Comparison of ENCODE assay signal across 19 cellular contexts in genomic region chr12:15350643-15351042, GRCh38. TPM values are rescaled to one million over a fixed set of nuclear protein-coding genes. Genes with fewer than 3 reads are reported as not detected.
"Had no signal": no experiment of that assay in that cellular context is flagged by ENCODE, and none has a peak within 500 bp of the region (broad histone marks: within the 10 kb centered on the region; RNA-seq: fewer than 3 reads in every experiment).

No MANE protein-coding gene starts in this region.

- H3K4me3 Mint-ChIP-seq: activated B cell treated with CpG ODN at 0.5 μM for 24 hours; activated CD4-positive, alpha-beta T cell treated with anti-CD3 and anti-CD28 coated beads for 36 hours; activated naive CD8-positive, alpha-beta T cell treated with anti-CD3 and anti-CD28 coated beads for 36 hours; activated T-cell treated with anti-CD3 and anti-CD28 coated beads, Interleukin-2, amount 50 U/mL, for 4 hours; T-helper 1 cell treated with Interleukin-12 subunit alpha and Interleukin-12 subunit beta and Interleukin-4 antibody, amounts not matched to agents 30 μg/mL and 1 μg/mL, for 36 hours had no signal

- H3K4me1 Mint-ChIP-seq: activated B cell treated with CpG ODN at 0.5 μM for 24 hours; activated CD4-positive, alpha-beta T cell treated with anti-CD3 and anti-CD28 coated beads for 36 hours; activated naive CD8-positive, alpha-beta T cell treated with anti-CD3 and anti-CD28 coated beads for 36 hours had no signal

- H3K4me1 ChIP-seq: breast epithelium, gastroesophageal sphincter, thyroid gland had no signal

- H3K36me3 Mint-ChIP-seq: activated naive CD8-positive, alpha-beta T cell treated with anti-CD3 and anti-CD28 coated beads for 36 hours had no signal

- H3K27me3 ChIP-seq: breast epithelium, gastroesophageal sphincter, thyroid gland had no signal

- DNase-seq: activated B cell treated with CpG ODN at 0.5 μM for 24 hours; activated CD4-positive, alpha-beta T cell treated with anti-CD3 and anti-CD28 coated beads for 36 hours; activated CD4-positive, alpha-beta T cell treated with anti-CD3 and anti-CD28 coated beads, Interleukin-2, amount 50 U/mL, for 4 hours; activated CD8-positive, alpha-beta memory T cell treated with anti-CD3 and anti-CD28 coated beads, Interleukin-2, amount 50 U/mL, for 48 hours; activated naive CD4-positive, alpha-beta T cell; activated naive CD8-positive, alpha-beta T cell treated with anti-CD3 and anti-CD28 coated beads for 36 hours; activated T-cell treated with anti-CD3 and anti-CD28 coated beads, Interleukin-2, amount 50 U/mL, for 4 hours; cortex of kidney; mesenchymal stem cell; occipital lobe; stimulated activated CD4-positive, alpha-beta T cell treated with anti-CD3 and anti-CD28 coated beads, Interleukin-2, amount 100 ng/mL, for 48 hours; stimulated activated naive CD4-positive, alpha-beta T cell; T1000; thyroid gland had no signal

- H3K36me3 ChIP-seq: breast epithelium, gastroesophageal sphincter, thyroid gland had no signal

- H3K27me3 Mint-ChIP-seq: activated naive CD8-positive, alpha-beta T cell treated with anti-CD3 and anti-CD28 coated beads for 36 hours had no signal

- H3K9me3 Mint-ChIP-seq: activated B cell treated with CpG ODN at 0.5 μM for 24 hours; activated naive CD8-positive, alpha-beta T cell treated with anti-CD3 and anti-CD28 coated beads for 36 hours; activated T-cell treated with anti-CD3 and anti-CD28 coated beads, Interleukin-2, amount 50 U/mL, for 4 hours; activated T-helper 2 cell treated with anti-CD3 and anti-CD28 coated beads, Interferon-gamma antibody, Interleukin-2, Interleukin-4, amounts not matched to agents 10 μg/mL and 5 μg/mL and 100 μg/mL, durations not matched to agents 14 hours and 24 hours and 36 hours; T-helper 1 cell treated with Interleukin-12 subunit alpha and Interleukin-12 subunit beta and Interleukin-4 antibody, amounts not matched to agents 30 μg/mL and 1 μg/mL, for 36 hours had no signal

- ATAC-seq: activated CD4-positive, alpha-beta T cell treated with anti-CD3 and anti-CD28 coated beads for 36 hours; activated T-cell treated with anti-CD3 and anti-CD28 coated beads, Interleukin-2, amount 50 U/mL, for 4 hours; gastroesophageal sphincter had no signal

- H3K4me3 ChIP-seq: breast epithelium, gastroesophageal sphincter, thyroid gland had no signal

- H3K27ac Mint-ChIP-seq: activated B cell treated with CpG ODN at 0.5 μM for 24 hours; activated CD4-positive, alpha-beta T cell treated with anti-CD3 and anti-CD28 coated beads for 36 hours; activated naive CD8-positive, alpha-beta T cell treated with anti-CD3 and anti-CD28 coated beads for 36 hours; activated T-helper 2 cell treated with anti-CD3 and anti-CD28 coated beads, Interferon-gamma antibody, Interleukin-2, Interleukin-4, amounts not matched to agents 10 μg/mL and 5 μg/mL and 100 μg/mL, durations not matched to agents 14 hours and 24 hours and 36 hours; T-helper 1 cell treated with Interleukin-12 subunit alpha and Interleukin-12 subunit beta and Interleukin-4 antibody, amounts not matched to agents 30 μg/mL and 1 μg/mL, for 36 hours had no signal

- H3K9me3 ChIP-seq: breast epithelium, gastroesophageal sphincter, thyroid gland had no signal

- H3K27ac ChIP-seq: breast epithelium, gastroesophageal sphincter, thyroid gland had no signal

RNA-seq across cellular contexts. Expression of gene PTPRO, which starts 28.3 kb away (rescaled TPM):
- total RNA-seq: activated CD8-positive, alpha-beta memory T cell treated with anti-CD3 and anti-CD28 coated beads for 36 hours had no signal
